ENCODE assay signal across 7 cellular contexts in genomic region chr17:44385287-44386181, GRCh38. TPM values are rescaled to one million over a fixed set of nuclear protein-coding genes. Genes with fewer than 3 reads are reported as not detected.
DNase-seq lines count a peak whose midpoint lies in the region; FAIRE-seq and TF ChIP-seq lines count a peak whose summit lies in the region.

No MANE protein-coding gene starts in this region.

- peak overlapping the region; percentile 32 for H3K14ac ChIP-seq in trophoblast cell (ENCODE audit: low read length)

- no peaks in the 10 kb centered on the region for H3K9me3 ChIP-seq in cardiac muscle cell (ENCODE audit: low read depth)
- peaks cover 7% of the 10 kb centered on the region for H3K9me3 ChIP-seq in trophoblast cell (ENCODE audit: insufficient read depth, low read depth, low read length)
- no peaks in the 10 kb centered on the region for H3K9me3 ChIP-seq in tibial nerve

- peaks cover 7% of the 10 kb centered on the region for H3K27me3 Mint-ChIP-seq in activated naive CD8-positive, alpha-beta T cell

- no peak for TF ChIP-seq EP300 in tibial nerve (IDR thresholded peaks at IDR 0.05)

- WGBS in trophoblast cell (ENCODE audit: extremely low coverage, insufficient coverage, insufficient read length), result no CpG with 5 or more reads among the region's 68 CpGs
- WGBS in tibial nerve, 2 donors, result 4 to 5% methylated on average over 57 to 62 of the region's 68 CpGs

- peaks cover 16% of the 10 kb centered on the region for H3K4me1 Mint-ChIP-seq in activated naive CD8-positive, alpha-beta T cell (ENCODE audit: low read depth)

- no peak overlapping the region for H3K23ac ChIP-seq in trophoblast cell (ENCODE audit: low read length)

- no peak overlapping the region for H2BK12ac ChIP-seq in trophoblast cell (ENCODE audit: low read length)

- peak; percentile 70 for DNase-seq in GM18507 (ENCODE audit: extremely low spot score, insufficient read length, low read depth)
- peak; percentile 86 for DNase-seq in LoVo (ENCODE audit: low spot score)
- peak; percentile 77 for DNase-seq in SKM-1 treated with dmso at 0.1 percent for 144 hours (lab: John Stamatoyannopoulos, UW; ENCODE audit: unreplicated experiment)
- DNase-seq in cardiac muscle cell (ENCODE audit: low read depth in 1 of 2, low spot score in 1 of 2), result peak; percentile 82 to 91
- peak; percentile 54 to 72 for DNase-seq in trophoblast cell
- peak; percentile 56 to 62 for DNase-seq in tibial nerve (ENCODE audit: low spot score in 2 of 2)

- peak overlapping the region; percentile 66 for H3K4me2 ChIP-seq in trophoblast cell (ENCODE audit: low read length)

- no peak overlapping the region for H3K27ac Mint-ChIP-seq in activated naive CD8-positive, alpha-beta T cell

- H4K91ac ChIP-seq in trophoblast cell (ENCODE audit: low read depth, low read length), result no peak overlapping the region

- peaks cover 32% of the 10 kb centered on the region for H3K27me3 ChIP-seq in cardiac muscle cell
- H3K27me3 ChIP-seq in trophoblast cell (ENCODE audit: insufficient read depth, low read length), result peaks cover 22% of the 10 kb centered on the region
- H3K27me3 ChIP-seq in tibial nerve, result peaks cover 0 to 16% of the 10 kb centered on the region in 2 donors

- H3K36me3 Mint-ChIP-seq in activated naive CD8-positive, alpha-beta T cell, result no peaks in the 10 kb centered on the region

- H3K36me3 ChIP-seq in cardiac muscle cell, result no peaks in the 10 kb centered on the region
- H3K36me3 ChIP-seq in trophoblast cell (ENCODE audit: control insufficient read depth in 1 of 2, insufficient read depth in 2 of 2, low read length in 2 of 2), result no peaks in the 10 kb centered on the region
- peaks cover 0 to 8% (median 0%) of the 10 kb centered on the region in 3 donors for H3K36me3 ChIP-seq in tibial nerve

- peak overlapping the region; percentile 31 for H4K8ac ChIP-seq in trophoblast cell (ENCODE audit: low read depth, low read length)

- peak overlapping the region; percentile 71 for H2AFZ ChIP-seq in trophoblast cell (ENCODE audit: insufficient read depth, low read length, poor library complexity)

- no peak overlapping the region for H2BK5ac ChIP-seq in trophoblast cell (ENCODE audit: low read depth, low read length, poor library complexity)

- H4K12ac ChIP-seq in trophoblast cell (ENCODE audit: low read depth, low read length), result no peak overlapping the region

- FAIRE-seq in GM18507 (lab: Jason Lieb, UNC), result peak; percentile 59

- no peak overlapping the region for H2AK5ac ChIP-seq in trophoblast cell (ENCODE audit: low read length)

- H3K4me3 Mint-ChIP-seq in activated naive CD8-positive, alpha-beta T cell, result peak overlapping the region; percentile 76

- H2BK120ac ChIP-seq in trophoblast cell (ENCODE audit: insufficient read depth, low read length, poor library complexity), result no peak overlapping the region

- H3K9me3 Mint-ChIP-seq in activated naive CD8-positive, alpha-beta T cell (ENCODE audit: low read depth), result no peaks in the 10 kb centered on the region

- H3K4me3 ChIP-seq in cardiac muscle cell, result peak overlapping the region; percentile 35
- H3K4me3 ChIP-seq in trophoblast cell (ENCODE audit: low read depth, low read length), result peak overlapping the region; percentile 58
- peak overlapping the region; percentile 24 to 59 (median 51) for H3K4me3 ChIP-seq in tibial nerve

- peak in 1 of 2 donors; percentile 51 for TF ChIP-seq POLR2A in tibial nerve (IDR thresholded peaks at IDR 0.05)

- H3K4me1 ChIP-seq in cardiac muscle cell (ENCODE audit: low read depth) (no peaks in the 10 kb centered on the region), trophoblast cell (ENCODE audit: control insufficient read depth in 1 of 2, insufficient read depth in 2 of 2, low read length in 2 of 2) (peaks cover 7 to 13% of the 10 kb centered on the region in 2 experiments), tibial nerve (peaks cover 0 to 24% (median 14%) of the 10 kb centered on the region in 4 donors)

- H3K18ac ChIP-seq in trophoblast cell (ENCODE audit: low read length), result no peak overlapping the region

- no peak overlapping the region for H3K27ac ChIP-seq in cardiac muscle cell
- no peak overlapping the region for H3K27ac ChIP-seq in trophoblast cell (ENCODE audit: low read depth, low read length)
- H3K27ac ChIP-seq in tibial nerve, result peak overlapping the region in 1 of 4 donors; percentile 59

- no peaks in the 10 kb centered on the region for H3K79me2 ChIP-seq in trophoblast cell (ENCODE audit: control insufficient read depth, insufficient read depth, low read length, poor library complexity)

- H3K9ac ChIP-seq in trophoblast cell (ENCODE audit: low read length), result peak overlapping the region; percentile 15

- H3K79me1 ChIP-seq in trophoblast cell (ENCODE audit: low read length), result peaks cover 2% of the 10 kb centered on the region

- TF ChIP-seq CTCF in cardiac muscle cell (IDR thresholded peaks at IDR 0.05; ENCODE audit: low read depth, low read length) (peak; percentile 25), tibial nerve (IDR thresholded peaks at IDR 0.05) (peak in 1 of 5 experiments; percentile 27)

- no peak overlapping the region for H3K4ac ChIP-seq in trophoblast cell (ENCODE audit: low read depth, low read length)

RNA-seq across cellular contexts. Expression of gene ITGA2B, which starts 3.9 kb away (rescaled TPM):
- total RNA-seq in cardiac muscle cell, result 2.0 and 11.0 TPM in 2 replicates
- polyA plus RNA-seq in cardiac muscle cell, result 0.56 and 6.7 TPM in 2 replicates
- polyA plus RNA-seq in trophoblast cell (2013), result 0.54 and 0.67 TPM in 2 replicates
- total RNA-seq in tibial nerve, result 1 to 10 TPM; 1.5 to 3.0 (median 2.8) TPM

RNA-seq across cellular contexts. Expression of gene FAM171A2, which starts 21.9 kb away (rescaled TPM):
- total RNA-seq in cardiac muscle cell, result 45.1 and 49.5 TPM in 2 replicates
- polyA plus RNA-seq in cardiac muscle cell, result 38.6 and 43.2 TPM in 2 replicates
- polyA plus RNA-seq in trophoblast cell (2013), result 8.4 and 8.6 TPM in 2 replicates
- total RNA-seq in tibial nerve, result 1 to 10 TPM; 1.0 to 8.1 (median 5.2) TPM

RNA-seq across cellular contexts. Expression of gene GRN, which starts 40.4 kb away (rescaled TPM):
- total RNA-seq in cardiac muscle cell, result 274 and 275 TPM in 2 replicates
- polyA plus RNA-seq in cardiac muscle cell, result 353 and 377 TPM in 2 replicates
- 207 and 227 TPM in 2 replicates for polyA plus RNA-seq in trophoblast cell (2013)
- 100 to 1,000 TPM; 159 to 223 (median 188) TPM for total RNA-seq in tibial nerve
